ENCODE assay signal across 1 cellular context in genomic region chr16:3058173-3059030, GRCh38.
A peak's percentile ranks its signal among the peaks of the same experiment; 100 is the strongest.
TF ChIP-seq lines count a peak whose summit lies in the region.

No MANE protein-coding gene starts in this region.

TF ChIP-seq in IMR-90, 13 proteins besides CTCF, POLR2A, EP300 and RAD21:
- TF ChIP-seq MAZ (IDR thresholded peaks at IDR 0.05; ENCODE audit: borderline replicate concordance, low read depth, low read length) (peak; percentile 11; the same call in 1 of the 2 replicates), FOS (IDR thresholded peaks at IDR 0.05; ENCODE audit: low read depth, low read length) (no peak), SMC3 (IDR thresholded peaks at IDR 0.05; ENCODE audit: low read depth, low read length) (no peak), BHLHE40 (IDR thresholded peaks at IDR 0.05; ENCODE audit: low read depth, low read length) (no peak), ELK1 (IDR thresholded peaks at IDR 0.05; ENCODE audit: borderline replicate concordance, low read depth, low read length) (no peak), CHD1 (IDR thresholded peaks at IDR 0.05; ENCODE audit: low read depth, low read length) (no peak), RFX5 (IDR thresholded peaks at IDR 0.05; ENCODE audit: low read depth, low read length) (no peak), CEBPB (IDR thresholded peaks at IDR 0.05; ENCODE audit: low read depth, low read length) (no peak)
